ENCODE assay signal across 11 cellular contexts in the genomic region with DNA sequence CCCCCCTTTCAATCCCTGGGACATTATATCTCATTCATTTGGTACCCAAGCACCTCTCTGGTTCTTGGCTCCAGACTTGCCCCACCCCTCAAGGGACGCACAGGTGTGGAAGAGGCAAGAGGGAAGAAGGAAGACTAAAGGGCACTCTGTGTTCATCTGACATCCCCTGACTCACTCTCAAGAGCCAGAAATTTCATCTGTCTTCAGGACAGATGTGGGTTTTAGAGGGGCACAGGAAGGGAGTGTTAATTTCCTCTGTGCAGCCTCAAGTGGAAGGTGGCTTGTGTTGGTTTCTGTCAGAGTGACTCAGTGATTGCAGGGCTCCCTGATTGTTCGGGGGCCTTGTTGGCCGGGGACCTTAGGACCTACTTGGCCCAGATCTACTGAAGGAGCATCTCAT. TPM values are rescaled to one million over a fixed set of nuclear protein-coding genes. Genes with fewer than 3 reads are reported as not detected.
DNase-seq lines count a peak whose midpoint lies in the region; ATAC-seq and TF ChIP-seq lines count a peak whose summit lies in the region.
"Had no signal": no experiment of that assay in that cellular context is flagged by ENCODE, and none has a peak within 500 bp of the region (broad histone marks: within the 10 kb centered on the region; RNA-seq: fewer than 3 reads in every experiment).

No MANE protein-coding gene starts in this region.

- H3K27ac ChIP-seq in CD4-positive, alpha-beta memory T cell (ENCODE audit: low read depth, low read length): peak overlapping the region; percentile 75
- no peak overlapping the region for H3K27ac ChIP-seq in KMS-11

- peak overlapping the region; percentile 73 to 97 (median 93) for H3K4me3 Mint-ChIP-seq in CD4-positive, alpha-beta memory T cell
- peak overlapping the region; percentile 75 to 81 (median 78) for H3K4me3 Mint-ChIP-seq in brain
- H3K4me3 Mint-ChIP-seq in nephron: peak overlapping the region; percentile 78 to 82 (median 82)

- peak overlapping the region; percentile 87 to 99 (median 97) for H3K27ac Mint-ChIP-seq in CD4-positive, alpha-beta memory T cell
- H3K27ac Mint-ChIP-seq in brain (no peak overlapping the region), nephron (no peak overlapping the region)

- peak in 4 of 5 donors; percentile 35 to 73 (median 42) for DNase-seq in CD4-positive, alpha-beta memory T cell
- DNase-seq in SIG-M5 (lab: John Stamatoyannopoulos, UW) (no peak), DMS153 (lab: John Stamatoyannopoulos, UW) (no peak)

- H3K9me3 Mint-ChIP-seq in CD4-positive, alpha-beta memory T cell: peaks cover 0 to 3% (median 0%) of the 10 kb centered on the region in 8 donors
- H3K9me3 Mint-ChIP-seq in brain (peaks cover 0 to 5% (median 3%) of the 10 kb centered on the region in 5 experiments), nephron (peaks cover 3% of the 10 kb centered on the region)

- H3K27me3 ChIP-seq in CD4-positive, alpha-beta memory T cell (ENCODE audit: insufficient read depth, low read length): no peaks in the 10 kb centered on the region
- peaks cover 14% of the 10 kb centered on the region for H3K27me3 ChIP-seq in KMS-11 (ENCODE audit: insufficient read depth, low read depth)

- H3K9me3 ChIP-seq in CD4-positive, alpha-beta memory T cell (ENCODE audit: control insufficient read depth in 1 of 2, low read length in 2 of 2): no peaks in the 10 kb centered on the region

- H4K20me1 ChIP-seq in KMS-11 (ENCODE audit: insufficient read depth): no peaks in the 10 kb centered on the region

- H2AFZ ChIP-seq in KMS-11 (ENCODE audit: low read depth): peak overlapping the region; percentile 2

- peaks cover 0 to 7% of the 10 kb centered on the region in 2 donors for H3K36me3 Mint-ChIP-seq in CD4-positive, alpha-beta memory T cell
- H3K36me3 Mint-ChIP-seq in brain (no peaks in the 10 kb centered on the region), nephron (ENCODE audit: low read depth) (no peaks in the 10 kb centered on the region)

- peak overlapping the region; percentile 43 for H3K4me2 ChIP-seq in KMS-11

- POLR2A ChIA-PET in CD4-positive, alpha-beta memory T cell (lab: Charles Lee; ENCODE audit: partially characterized antibody): interaction anchor here (0.6 to 7.5 kb wide), 15 partner anchors 16 to 1698 kb away, joined by 3 to 127 read pairs (median 4); a partner anchor contains a TSS

- ATAC-seq in GM18861 (IDR thresholded peaks at IDR 0.05; ENCODE audit: unreplicated experiment) (no peak), HG02938 (IDR thresholded peaks at IDR 0.05; ENCODE audit: unreplicated experiment) (no peak)

- peaks cover 44 to 91% (median 72%) of the 10 kb centered on the region in 4 donors for H3K4me1 Mint-ChIP-seq in CD4-positive, alpha-beta memory T cell
- H3K4me1 Mint-ChIP-seq in brain (peaks cover 52% of the 10 kb centered on the region), nephron (peaks cover 25% of the 10 kb centered on the region)

- H3K9ac ChIP-seq in KMS-11: no peak overlapping the region

- H3K4me3 ChIP-seq in CD4-positive, alpha-beta memory T cell (ENCODE audit: low read length in 2 of 2): peak overlapping the region; percentile 24 to 83
- no peak overlapping the region for H3K4me3 ChIP-seq in KMS-11 (IDR thresholded peaks at IDR 0.05; ENCODE audit: insufficient read depth, low read depth, low read length)

- intact Hi-C loops in CD4-positive, alpha-beta memory T cell (cut with micrococcal nuclease): loop anchor here (5.0 kb wide), 5 partner anchors 70 to 380 kb away; a partner anchor contains a TSS

- H3K4me1 ChIP-seq in CD4-positive, alpha-beta memory T cell (ENCODE audit: insufficient read depth, low read length): peaks cover 80% of the 10 kb centered on the region
- peaks cover 39% of the 10 kb centered on the region for H3K4me1 ChIP-seq in KMS-11 (ENCODE audit: low read depth, poor library complexity, severe bottlenecking)

- TF ChIP-seq CTCF in KMS-11 (conservative IDR thresholded peaks at IDR 0.05; ENCODE audit: low read depth, low read length) (no peak), brain (conservative IDR thresholded peaks at IDR 0.05) (no peak), nephron (IDR thresholded peaks at IDR 0.05; ENCODE audit: unreplicated experiment in 3 of 3) (no peak)

- no peaks in the 10 kb centered on the region for H3K36me3 ChIP-seq in CD4-positive, alpha-beta memory T cell (ENCODE audit: insufficient read depth, low read length)
- no peaks in the 10 kb centered on the region for H3K36me3 ChIP-seq in KMS-11 (ENCODE audit: insufficient read depth)

- CTCF ChIA-PET in CD4-positive, alpha-beta memory T cell (lab: Charles Lee; ENCODE audit: partially characterized antibody): interaction anchor here (0.7 to 5.7 kb wide), 30 partner anchors 9 to 393 kb away, joined by 3 to 69 read pairs (median 6); a partner anchor contains a TSS

- no peaks in the 10 kb centered on the region for H3K79me2 ChIP-seq in KMS-11 (ENCODE audit: insufficient read depth, low read depth)

- H3K27me3 Mint-ChIP-seq in CD4-positive, alpha-beta memory T cell: no peaks in the 10 kb centered on the region
- peaks cover 72% of the 10 kb centered on the region for H3K27me3 Mint-ChIP-seq in brain
- peaks cover 72% of the 10 kb centered on the region for H3K27me3 Mint-ChIP-seq in nephron (ENCODE audit: low read depth)

RNA-seq across cellular contexts. Expression of a gene that starts 2.4 kb away (rescaled TPM):
- total RNA-seq in CD4-positive, alpha-beta memory T cell: 1 to 10 TPM; 1.0 to 1.7 TPM
- 1 to 10 TPM; 1.3 to 3.4 TPM for polyA plus RNA-seq in CD4-positive, alpha-beta memory T cell
- 0.78 TPM for polyA plus RNA-seq in brain (ENCODE audit: insufficient read depth, low read depth, low replicate concordance)
- total RNA-seq: H4, RPMI7951 had no signal

RNA-seq across cellular contexts. Expression of a gene that starts 5.6 kb away (rescaled TPM):
- 10 to 100 TPM in 1 of 2 experiments, 1 to 10 TPM in 1; 10.0 to 11.2 TPM for total RNA-seq in CD4-positive, alpha-beta memory T cell
- 10 to 100 TPM; 14.8 to 43.1 TPM for polyA plus RNA-seq in CD4-positive, alpha-beta memory T cell
- polyA plus RNA-seq in brain (ENCODE audit: insufficient read depth, low read depth, low replicate concordance): 3.1 TPM
- total RNA-seq: RPMI7951 had no signal

RNA-seq across cellular contexts. Expression of a gene that starts 16.3 kb away (rescaled TPM):
- total RNA-seq in CD4-positive, alpha-beta memory T cell: not detected
- under 1 TPM in 1 of 2 donors, not detected in 1; 0.40 TPM for polyA plus RNA-seq in CD4-positive, alpha-beta memory T cell
- polyA plus RNA-seq in brain (ENCODE audit: insufficient read depth, low read depth, low replicate concordance): not detected
- total RNA-seq: activated CD8-positive, alpha-beta memory T cell treated with anti-CD3 and anti-CD28 coated beads for 36 hours; H4; RPMI7951 had no signal

RNA-seq across cellular contexts. Expression of a gene that starts 32.0 kb away (rescaled TPM):
- under 1 TPM; 0.36 to 0.52 TPM for total RNA-seq in CD4-positive, alpha-beta memory T cell
- under 1 TPM in 1 of 2 donors, not detected in 1; 0.20 TPM for polyA plus RNA-seq in CD4-positive, alpha-beta memory T cell
- polyA plus RNA-seq in brain (ENCODE audit: insufficient read depth, low read depth, low replicate concordance): 0.12 TPM
- total RNA-seq: H4, RPMI7951 had no signal

RNA-seq across cellular contexts. Expression of a gene that starts 46.9 kb away (rescaled TPM):
- 10 to 100 TPM; 29.1 to 29.3 TPM for total RNA-seq in CD4-positive, alpha-beta memory T cell
- 10 to 100 TPM; 16.6 to 18.8 TPM for polyA plus RNA-seq in CD4-positive, alpha-beta memory T cell
- 29.1 TPM for polyA plus RNA-seq in brain (ENCODE audit: insufficient read depth, low read depth, low replicate concordance)

Comparison
In these comparisons a context has a peak if more than half of its experiments do, and no peak if none do; other contexts are left out.
1. DNase-seq: peak in CD4-positive, alpha-beta memory T cell (4 of 5); none in SIG-M5 (single experiment) and DMS153 (single experiment).
2. H3K27ac Mint-ChIP-seq: peak in CD4-positive, alpha-beta memory T cell (7 of 7); none in brain (0 of 5) and nephron (0 of 3).
3. Peak in every context shown above with its lines, with median percentiles within 50 percentile points of each other: H3K4me3 Mint-ChIP-seq.